Comparison of ENCODE assay signal across 17 cellular contexts in the genomic region with DNA sequence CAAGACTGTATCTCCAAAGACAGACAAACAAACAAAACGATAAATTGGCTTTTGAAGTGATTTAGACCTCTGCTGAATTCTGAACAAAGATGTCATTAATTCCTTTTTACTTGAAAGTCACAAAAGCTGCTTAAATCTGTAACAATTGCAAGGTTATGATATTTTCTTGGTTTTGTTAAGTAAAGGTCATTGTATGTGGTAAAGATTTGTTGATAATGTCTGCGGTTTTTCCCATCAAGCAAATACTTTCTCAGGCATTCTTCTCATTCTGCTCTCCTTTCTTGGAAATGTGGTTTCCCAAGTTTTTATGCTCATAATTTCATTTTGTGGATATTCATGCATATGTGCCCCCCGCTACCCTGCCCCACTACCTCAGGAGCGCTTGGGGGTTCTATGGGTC.
DNase-seq lines count a peak whose midpoint lies in the region; ATAC-seq and TF ChIP-seq lines count a peak whose summit lies in the region.
"Had no signal": no experiment of that assay in that cellular context is flagged by ENCODE, and none has a peak within 500 bp of the region (broad histone marks: within the 10 kb centered on the region; RNA-seq: fewer than 3 reads in every experiment).

No MANE protein-coding gene starts in this region.

- H3K4ac ChIP-seq in mesenchymal stem cell (ENCODE audit: low read depth in 1 of 2, low read length in 2 of 2) = no peak overlapping the region

- peak overlapping the region; percentile 80 for H3K27ac Mint-ChIP-seq in chondrocyte (ENCODE audit: unreplicated experiment)
- no peak overlapping the region for H3K27ac Mint-ChIP-seq in stimulated activated memory B cell treated with anti-CD40 and anti-IgM and Interleukin-4, amounts not matched to agents 10 μg/mL and 1 μg/mL and 100 μg/mL, for 72 hours

- H3K36me3 ChIP-seq in adipocyte (ENCODE audit: control insufficient read depth, insufficient read depth, low read length, severe bottlenecking) (peaks cover 7% of the 10 kb centered on the region), mesenchymal stem cell (ENCODE audit: control insufficient read depth in 1 of 2, insufficient read depth in 2 of 2, low read depth in 1 of 2, low read length in 2 of 2) (peaks cover 3 to 10% of the 10 kb centered on the region in 2 experiments)

- H4K91ac ChIP-seq in mesenchymal stem cell (ENCODE audit: low read length) = no peak overlapping the region

- no peak overlapping the region for H3K18ac ChIP-seq in mesenchymal stem cell (ENCODE audit: low read depth in 1 of 2, low read length in 2 of 2)

- TF ChIP-seq CTCF in chondrocyte (IDR thresholded peaks at IDR 0.05) (no peak), RWPE1 (conservative IDR thresholded peaks at IDR 0.05; ENCODE audit: low read depth) (no peak)

- H2BK5ac ChIP-seq in mesenchymal stem cell (ENCODE audit: low read depth, low read length, poor library complexity, severe bottlenecking) = no peak overlapping the region

- H3K9me3 ChIP-seq in adipocyte (ENCODE audit: control insufficient read depth, low read length) (no peaks in the 10 kb centered on the region), mesenchymal stem cell (ENCODE audit: control insufficient read depth, low read length) (no peaks in the 10 kb centered on the region)
- H3K9me3 ChIP-seq: BLaER1, Caco-2 had no signal

- no peak overlapping the region for H2BK12ac ChIP-seq in mesenchymal stem cell (ENCODE audit: low read length in 2 of 2)

- CTCF ChIA-PET in RWPE1 (lab: Yijun Ruan, JAX) = no interaction called here

- H3K27ac ChIP-seq in mesenchymal stem cell (ENCODE audit: low read length, poor library complexity, severe bottlenecking) = no peak overlapping the region
- H3K27ac ChIP-seq in RWPE1 = no peak overlapping the region
- H3K27ac ChIP-seq: 22Rv1, BLaER1 had no signal

- POLR2A ChIA-PET in RWPE1 (lab: Yijun Ruan, JAX; ENCODE audit: low non-redundant PET) = no interaction called here

- H3K27me3 Mint-ChIP-seq in chondrocyte (ENCODE audit: low read depth) = no peaks in the 10 kb centered on the region
- H3K27me3 Mint-ChIP-seq in stimulated activated memory B cell treated with anti-CD40 and anti-IgM and Interleukin-4, amounts not matched to agents 10 μg/mL and 1 μg/mL and 100 μg/mL, for 72 hours = no peaks in the 10 kb centered on the region
- H3K27me3 Mint-ChIP-seq: CD8-positive, alpha-beta memory T cell had no signal

- H3K4me3 ChIP-seq in adipocyte (ENCODE audit: low read length) (no peak overlapping the region), mesenchymal stem cell (ENCODE audit: insufficient read depth in 1 of 2, low read depth in 1 of 2, low read length in 2 of 2) (no peak overlapping the region)
- H3K4me3 ChIP-seq: BLaER1 had no signal

- H2BK15ac ChIP-seq in mesenchymal stem cell (ENCODE audit: low read depth, poor library complexity, severe bottlenecking) = no peak overlapping the region

- 96% methylated on average over 4 of the region's 4 CpGs for WGBS in mesenchymal stem cell

- no peaks in the 10 kb centered on the region for H3K27me3 ChIP-seq in adipocyte (replicated peaks; ENCODE audit: control insufficient read depth, insufficient read depth, low read length)
- no peaks in the 10 kb centered on the region for H3K27me3 ChIP-seq in mesenchymal stem cell (ENCODE audit: control insufficient read depth in 1 of 2, insufficient read depth in 1 of 2, low read length in 2 of 2)
- H3K27me3 ChIP-seq: BLaER1 had no signal

- no peak overlapping the region for H2AFZ ChIP-seq in mesenchymal stem cell (ENCODE audit: low read depth, low read length)

- peaks cover 9% of the 10 kb centered on the region for H3K79me1 ChIP-seq in mesenchymal stem cell (replicated peaks; ENCODE audit: low read length, poor library complexity, severe bottlenecking)

- ATAC-seq in stimulated activated memory B cell treated with anti-CD40 and anti-IgM and Interleukin-4, amounts not matched to agents 10 μg/mL and 1 μg/mL and 100 μg/mL, for 72 hours = no peak
- ATAC-seq: HepG2 had no signal

- peaks cover 4% of the 10 kb centered on the region for H3K36me3 Mint-ChIP-seq in chondrocyte (ENCODE audit: low read depth)
- peaks cover 43% of the 10 kb centered on the region for H3K36me3 Mint-ChIP-seq in stimulated activated memory B cell treated with anti-CD40 and anti-IgM and Interleukin-4, amounts not matched to agents 10 μg/mL and 1 μg/mL and 100 μg/mL, for 72 hours

- H3K4me1 ChIP-seq in adipocyte (ENCODE audit: control insufficient read depth, insufficient read depth, low read length) (no peaks in the 10 kb centered on the region), mesenchymal stem cell (ENCODE audit: control insufficient read depth, insufficient read depth, low read depth, low read length) (no peaks in the 10 kb centered on the region)
- H3K4me1 ChIP-seq: BLaER1, Caco-2 had no signal

- no peak overlapping the region for H2BK120ac ChIP-seq in mesenchymal stem cell (ENCODE audit: low read depth, low read length)

- DNase-seq in EH (ENCODE audit: low read depth) = peak; percentile 61
- DNase-seq in adipocyte (ENCODE audit: low read depth) = peak; percentile 24
- no peak for DNase-seq in chondrocyte (ENCODE audit: low spot score)
- peak; percentile 33 for DNase-seq in mesenchymal stem cell
- DNase-seq in AG08395 (ENCODE audit: low spot score) = no peak
- no peak for DNase-seq in RWPE1 (ENCODE audit: low spot score)
- no peak for DNase-seq in HUDEP-2 (lab: John Stamatoyannopoulos, UW; ENCODE audit: unreplicated experiment in 76 of 76)
- DNase-seq: AML-193; Caco-2; CD8-positive, alpha-beta memory T cell; DND-41; GF-D8; H7 had no signal

- H4K8ac ChIP-seq in mesenchymal stem cell (ENCODE audit: low read length) = no peak overlapping the region

- H3K9me3 Mint-ChIP-seq in chondrocyte (ENCODE audit: low read depth) = no peaks in the 10 kb centered on the region
- no peaks in the 10 kb centered on the region for H3K9me3 Mint-ChIP-seq in stimulated activated memory B cell treated with anti-CD40 and anti-IgM and Interleukin-4, amounts not matched to agents 10 μg/mL and 1 μg/mL and 100 μg/mL, for 72 hours
- H3K9me3 Mint-ChIP-seq: CD8-positive, alpha-beta memory T cell had no signal

- peaks cover 25% of the 10 kb centered on the region for H3K4me1 Mint-ChIP-seq in chondrocyte (ENCODE audit: low read depth)
- no peaks in the 10 kb centered on the region for H3K4me1 Mint-ChIP-seq in stimulated activated memory B cell treated with anti-CD40 and anti-IgM and Interleukin-4, amounts not matched to agents 10 μg/mL and 1 μg/mL and 100 μg/mL, for 72 hours
- H3K4me1 Mint-ChIP-seq: CD8-positive, alpha-beta memory T cell had no signal

- H2AK5ac ChIP-seq in mesenchymal stem cell (ENCODE audit: low read length, severe bottlenecking) = no peak overlapping the region

- no peak overlapping the region for H3K14ac ChIP-seq in mesenchymal stem cell (ENCODE audit: low read length in 2 of 2)

- no peak overlapping the region for H3K9ac ChIP-seq in adipocyte (ENCODE audit: low read length)
- H3K9ac ChIP-seq in mesenchymal stem cell (ENCODE audit: low read length) = no peak overlapping the region
- H3K9ac ChIP-seq: BLaER1 had no signal

- H3K4me2 ChIP-seq in mesenchymal stem cell (ENCODE audit: low read length, poor library complexity, severe bottlenecking) = no peak overlapping the region
- H3K4me2 ChIP-seq: BLaER1 had no signal

- no peak overlapping the region for H3K23ac ChIP-seq in mesenchymal stem cell (ENCODE audit: low read length in 2 of 2)

- no peak overlapping the region for H3K4me3 Mint-ChIP-seq in chondrocyte (ENCODE audit: unreplicated experiment)
- H3K4me3 Mint-ChIP-seq in stimulated activated memory B cell treated with anti-CD40 and anti-IgM and Interleukin-4, amounts not matched to agents 10 μg/mL and 1 μg/mL and 100 μg/mL, for 72 hours = no peak overlapping the region
- H3K4me3 Mint-ChIP-seq: CD8-positive, alpha-beta memory T cell had no signal

Comparison
In these comparisons a context has a peak if more than half of its experiments do, and no peak if none do; other contexts are left out.
1. DNase-seq: peak in EH (single experiment), adipocyte (single experiment) and mesenchymal stem cell (single experiment); none in chondrocyte (single experiment), AG08395 (single experiment), RWPE1 (single experiment) and HUDEP-2 (0 of 76).